18 cellular contexts compared by ENCODE assay signal in genomic region chr16:67648764-67649407, GRCh38. TPM values are rescaled to one million over a fixed set of nuclear protein-coding genes. Genes with fewer than 3 reads are reported as not detected.
DNase-seq lines count a peak whose midpoint lies in the region; ATAC-seq, FAIRE-seq and TF ChIP-seq lines count a peak whose summit lies in the region.
"Had no signal": no experiment of that assay in that cellular context is flagged by ENCODE, and none has a peak within 500 bp of the region (broad histone marks: within the 10 kb centered on the region; RNA-seq: fewer than 3 reads in every experiment).

No MANE protein-coding gene starts in this region.

- H3K36me3 ChIP-seq in left ventricle myocardium inferior (no peaks in the 10 kb centered on the region), bronchial epithelial cell (ENCODE audit: control insufficient read depth, insufficient read depth, low read length) (no peaks in the 10 kb centered on the region), mesendoderm (ENCODE audit: control insufficient read depth, insufficient read depth, low read length) (no peaks in the 10 kb centered on the region), thoracic aorta (no peaks in the 10 kb centered on the region)

- no peak overlapping the region for H3K18ac ChIP-seq in mesendoderm (ENCODE audit: low read length)

- H2BK5ac ChIP-seq in mesendoderm (ENCODE audit: low read length) = no peak overlapping the region

- H4K5ac ChIP-seq in mesendoderm (ENCODE audit: low read length) = no peak overlapping the region

- H3K23ac ChIP-seq in mesendoderm (ENCODE audit: low read length) = no peak overlapping the region

- H3K4me2 ChIP-seq in mesendoderm (ENCODE audit: low read length) = peak overlapping the region; percentile 22
- H3K4me2 ChIP-seq: BLaER1 had no signal

- H3K27me3 ChIP-seq in left ventricle myocardium inferior (ENCODE audit: low read depth) = peaks cover 99% of the 10 kb centered on the region
- H3K27me3 ChIP-seq in bronchial epithelial cell (ENCODE audit: control insufficient read depth, insufficient read depth, low read length) = peaks cover 51% of the 10 kb centered on the region
- H3K27me3 ChIP-seq in mesendoderm (ENCODE audit: insufficient read depth, low read length, poor library complexity) = no peaks in the 10 kb centered on the region
- H3K27me3 ChIP-seq in thoracic aorta (replicated peaks; ENCODE audit: insufficient read depth) = peaks cover 6% of the 10 kb centered on the region
- H3K27me3 ChIP-seq: BLaER1 had no signal

- WGBS in mesendoderm (ENCODE audit: extremely low coverage, insufficient coverage, low lambda C conversion rate) = no CpG with 5 or more reads among the region's 35 CpGs

- no peaks in the 10 kb centered on the region for H3K79me2 ChIP-seq in mesendoderm (ENCODE audit: control insufficient read depth, insufficient read depth, low read length)

- peak; percentile 50 for FAIRE-seq in bronchial epithelial cell (lab: Jason Lieb, UNC)
- FAIRE-seq: GM12891 had no signal

- peaks cover 42% of the 10 kb centered on the region for H3K4me1 ChIP-seq in left ventricle myocardium inferior
- peaks cover 2% of the 10 kb centered on the region for H3K4me1 ChIP-seq in mesendoderm (ENCODE audit: control insufficient read depth, low read depth, low read length)
- peaks cover 5 to 16% of the 10 kb centered on the region in 2 donors for H3K4me1 ChIP-seq in thoracic aorta (ENCODE audit: control insufficient read depth in 1 of 2, low read depth in 2 of 2)

- H2BK15ac ChIP-seq in mesendoderm (replicated peaks; ENCODE audit: low read depth) = no peak overlapping the region

- no peak overlapping the region for H2AK5ac ChIP-seq in mesendoderm (ENCODE audit: low read length)

- H4K8ac ChIP-seq in mesendoderm (ENCODE audit: low read depth, low read length) = no peak overlapping the region

- intact Hi-C loops in left ventricle myocardium inferior (cut with micrococcal nuclease) (no loop called here), left ventricle myocardium superior (cut with micrococcal nuclease) (no loop called here)

- H3K56ac ChIP-seq in mesendoderm (ENCODE audit: low read length) = no peak overlapping the region

- no peak overlapping the region for H2BK120ac ChIP-seq in mesendoderm (ENCODE audit: low read depth, low read length)

- TF ChIP-seq CTCF in left ventricle myocardium inferior (IDR thresholded peaks at IDR 0.05; ENCODE audit: borderline replicate concordance) (no peak), bronchial epithelial cell (IDR thresholded peaks at IDR 0.05; ENCODE audit: insufficient read depth, low read length, severe bottlenecking) (no peak), thoracic aorta (IDR thresholded peaks at IDR 0.05) (no peak)

- no peak for ATAC-seq in left ventricle myocardium superior
- ATAC-seq in thoracic aorta (ENCODE audit: insufficient number of reproducible peaks, low FRiP score, low read depth) = no peak

- no peaks in the 10 kb centered on the region for H3K79me1 ChIP-seq in mesendoderm (ENCODE audit: low read length)

- no peak overlapping the region for H3K9ac ChIP-seq in mesendoderm (ENCODE audit: low read length)
- H3K9ac ChIP-seq: BLaER1 had no signal

- H3K4ac ChIP-seq in mesendoderm (ENCODE audit: low read depth, low read length) = no peak overlapping the region

- H3K27ac ChIP-seq in left ventricle myocardium inferior (replicated peaks) (no peak overlapping the region), mesendoderm (ENCODE audit: low read depth, low read length) (no peak overlapping the region), thoracic aorta (no peak overlapping the region)
- H3K27ac ChIP-seq: BLaER1, RWPE1 had no signal

- peak overlapping the region; percentile 33 for H3K4me3 ChIP-seq in left ventricle myocardium inferior
- no peak overlapping the region for H3K4me3 ChIP-seq in bronchial epithelial cell (ENCODE audit: low read depth, low read length)
- no peak overlapping the region for H3K4me3 ChIP-seq in mesendoderm (ENCODE audit: low read length)
- H3K4me3 ChIP-seq in thoracic aorta = peak overlapping the region; percentile 29
- H3K4me3 ChIP-seq: BLaER1 had no signal

- H3K9me3 ChIP-seq in left ventricle myocardium inferior (replicated peaks) (no peaks in the 10 kb centered on the region), thoracic aorta (no peaks in the 10 kb centered on the region)
- H3K9me3 ChIP-seq: BLaER1 had no signal

- no peak for DNase-seq in left ventricle myocardium inferior
- no peak for DNase-seq in left ventricle myocardium superior
- DNase-seq in bronchial epithelial cell (ENCODE audit: low read depth) = no peak
- DNase-seq in mesendoderm = no peak
- DNase-seq in thoracic aorta (ENCODE audit: low spot score) = no peak
- no peak for DNase-seq in amniotic stem cell (lab: John Stamatoyannopoulos, UW)
- DNase-seq in NCI-H2196 (lab: John Stamatoyannopoulos, UW; ENCODE audit: unreplicated experiment) = no peak
- DNase-seq in NK-92 treated with Interleukin-12 subunit alpha and Interleukin-12 subunit beta, amount 100 ng/mL, for 24 hours (lab: John Stamatoyannopoulos, UW) = no peak
- DNase-seq: DND-41, GDM1, NCI-H187, NCI-H446, NCI-H69, OCI-M1 had no signal

RNA-seq across cellular contexts. Expression of gene CARMIL2, which starts 3.9 kb away (rescaled TPM):
- 0.58 TPM for total RNA-seq in left ventricle myocardium inferior
- 0.94 TPM for total RNA-seq in left ventricle myocardium superior
- total RNA-seq in bronchial epithelial cell = not detected in 2 replicates
- 13.9 TPM for polyA plus RNA-seq in mesendoderm (2013, experiment 1 of 2)
- polyA plus RNA-seq in mesendoderm (2013, experiment 2 of 2) = 13.9 TPM
- 1 to 10 TPM in 1 of 2 donors, under 1 TPM in 1; 0.42 to 1.2 TPM for total RNA-seq in thoracic aorta

RNA-seq across cellular contexts. Expression of gene ACD, which starts 11.2 kb away (rescaled TPM):
- total RNA-seq in left ventricle myocardium inferior = 7.1 TPM
- 7.8 TPM for total RNA-seq in left ventricle myocardium superior
- total RNA-seq in bronchial epithelial cell = 8.4 and 11.0 TPM in 2 replicates
- polyA plus RNA-seq in mesendoderm (2013, experiment 1 of 2) = 30.8 TPM
- polyA plus RNA-seq in mesendoderm (2013, experiment 2 of 2) = 33.8 TPM
- 10 to 100 TPM; 16.9 to 20.4 TPM for total RNA-seq in thoracic aorta

RNA-seq across cellular contexts. Expression of gene PARD6A, which starts 11.9 kb away (rescaled TPM):
- total RNA-seq in left ventricle myocardium inferior = 3.4 TPM
- 3.7 TPM for total RNA-seq in left ventricle myocardium superior
- 2.6 and 4.4 TPM in 2 replicates for total RNA-seq in bronchial epithelial cell
- 3.1 TPM for polyA plus RNA-seq in mesendoderm (2013, experiment 1 of 2)
- 3.3 TPM for polyA plus RNA-seq in mesendoderm (2013, experiment 2 of 2)
- total RNA-seq in thoracic aorta = 10 to 100 TPM in 1 of 2 donors, 1 to 10 TPM in 1; 5.7 to 10.7 TPM

RNA-seq across cellular contexts. Expression of gene ENKD1, which starts 17.7 kb away (rescaled TPM):
- total RNA-seq in left ventricle myocardium inferior = 9.6 TPM
- 9.8 TPM for total RNA-seq in left ventricle myocardium superior
- total RNA-seq in bronchial epithelial cell = 12.8 and 15.5 TPM in 2 replicates
- polyA plus RNA-seq in mesendoderm (2013, experiment 1 of 2) = 4.8 TPM
- polyA plus RNA-seq in mesendoderm (2013, experiment 2 of 2) = 5.1 TPM
- total RNA-seq in thoracic aorta = 10 to 100 TPM; 15.4 to 17.6 TPM
- total RNA-seq: A172 had no signal

RNA-seq across cellular contexts. Expression of gene C16orf86, which starts 17.7 kb away (rescaled TPM):
- 2.9 TPM for total RNA-seq in left ventricle myocardium inferior
- 2.2 TPM for total RNA-seq in left ventricle myocardium superior
- total RNA-seq in bronchial epithelial cell = 0.26 and 0.79 TPM in 2 replicates
- 0.49 TPM for polyA plus RNA-seq in mesendoderm (2013, experiment 1 of 2)
- polyA plus RNA-seq in mesendoderm (2013, experiment 2 of 2) = 0.29 TPM
- 10 to 100 TPM in 1 of 2 donors, 1 to 10 TPM in 1; 6.6 to 11.9 TPM for total RNA-seq in thoracic aorta
- total RNA-seq: A172 had no signal

Comparison
In these comparisons a context has a peak if more than half of its experiments do, and no peak if none do; other contexts are left out.
1. H3K4me3 ChIP-seq: peak in left ventricle myocardium inferior (single experiment) and thoracic aorta (single experiment); none in bronchial epithelial cell (single experiment) and mesendoderm (single experiment).